Comparison of ENCODE assay signal across 1 cellular context in the genomic region with DNA sequence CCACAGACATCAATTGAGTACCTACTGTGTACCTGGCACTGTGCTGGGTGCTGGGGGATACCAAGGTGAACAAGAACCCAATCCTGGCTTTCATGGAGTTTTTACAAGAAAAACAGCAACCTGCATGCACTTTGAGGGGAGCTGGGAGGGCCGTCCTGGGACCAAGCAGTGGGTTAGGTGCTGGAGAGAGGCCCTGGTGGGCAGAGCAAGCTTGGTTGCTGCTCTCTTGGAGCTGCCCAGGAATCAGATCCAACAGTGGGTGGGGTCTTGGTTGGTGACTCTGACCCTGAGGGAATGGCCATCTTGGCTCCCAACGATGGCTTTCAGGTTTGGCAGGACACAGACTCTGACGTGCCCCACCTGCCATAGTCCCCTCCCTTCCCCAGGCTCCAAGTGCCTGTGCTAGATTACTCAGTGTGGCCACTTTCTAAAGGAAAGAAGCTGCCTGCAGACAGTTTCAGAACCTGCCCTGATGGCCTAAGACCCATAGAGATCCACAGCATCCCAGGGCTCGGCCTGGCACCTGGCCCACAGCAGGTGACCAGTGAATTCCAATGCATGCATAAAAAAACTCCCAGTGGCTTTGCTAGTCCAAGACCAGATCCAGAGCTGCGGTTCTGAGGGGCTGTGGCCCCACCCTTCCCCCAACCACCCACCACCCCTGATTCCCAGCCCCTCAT.
TF ChIP-seq lines count a peak whose summit lies in the region.

No MANE protein-coding gene starts in this region.

TF ChIP-seq in H1, 55 proteins besides CTCF, POLR2A, EP300 and RAD21:
- no peak for TF ChIP-seq BACH1 (IDR thresholded peaks at IDR 0.05; ENCODE audit: low read length)
- TF ChIP-seq TBP (IDR thresholded peaks at IDR 0.05; ENCODE audit: low read depth, low read length): no peak
- TF ChIP-seq HDAC2 (IDR thresholded peaks at IDR 0.05; ENCODE audit: borderline replicate concordance in 1 of 2, low read depth in 2 of 2, low read length in 2 of 2): no peak
- TF ChIP-seq CBX5 (IDR thresholded peaks at IDR 0.05; ENCODE audit: low read depth, low read length): no peak
- TF ChIP-seq, protein P1, sequence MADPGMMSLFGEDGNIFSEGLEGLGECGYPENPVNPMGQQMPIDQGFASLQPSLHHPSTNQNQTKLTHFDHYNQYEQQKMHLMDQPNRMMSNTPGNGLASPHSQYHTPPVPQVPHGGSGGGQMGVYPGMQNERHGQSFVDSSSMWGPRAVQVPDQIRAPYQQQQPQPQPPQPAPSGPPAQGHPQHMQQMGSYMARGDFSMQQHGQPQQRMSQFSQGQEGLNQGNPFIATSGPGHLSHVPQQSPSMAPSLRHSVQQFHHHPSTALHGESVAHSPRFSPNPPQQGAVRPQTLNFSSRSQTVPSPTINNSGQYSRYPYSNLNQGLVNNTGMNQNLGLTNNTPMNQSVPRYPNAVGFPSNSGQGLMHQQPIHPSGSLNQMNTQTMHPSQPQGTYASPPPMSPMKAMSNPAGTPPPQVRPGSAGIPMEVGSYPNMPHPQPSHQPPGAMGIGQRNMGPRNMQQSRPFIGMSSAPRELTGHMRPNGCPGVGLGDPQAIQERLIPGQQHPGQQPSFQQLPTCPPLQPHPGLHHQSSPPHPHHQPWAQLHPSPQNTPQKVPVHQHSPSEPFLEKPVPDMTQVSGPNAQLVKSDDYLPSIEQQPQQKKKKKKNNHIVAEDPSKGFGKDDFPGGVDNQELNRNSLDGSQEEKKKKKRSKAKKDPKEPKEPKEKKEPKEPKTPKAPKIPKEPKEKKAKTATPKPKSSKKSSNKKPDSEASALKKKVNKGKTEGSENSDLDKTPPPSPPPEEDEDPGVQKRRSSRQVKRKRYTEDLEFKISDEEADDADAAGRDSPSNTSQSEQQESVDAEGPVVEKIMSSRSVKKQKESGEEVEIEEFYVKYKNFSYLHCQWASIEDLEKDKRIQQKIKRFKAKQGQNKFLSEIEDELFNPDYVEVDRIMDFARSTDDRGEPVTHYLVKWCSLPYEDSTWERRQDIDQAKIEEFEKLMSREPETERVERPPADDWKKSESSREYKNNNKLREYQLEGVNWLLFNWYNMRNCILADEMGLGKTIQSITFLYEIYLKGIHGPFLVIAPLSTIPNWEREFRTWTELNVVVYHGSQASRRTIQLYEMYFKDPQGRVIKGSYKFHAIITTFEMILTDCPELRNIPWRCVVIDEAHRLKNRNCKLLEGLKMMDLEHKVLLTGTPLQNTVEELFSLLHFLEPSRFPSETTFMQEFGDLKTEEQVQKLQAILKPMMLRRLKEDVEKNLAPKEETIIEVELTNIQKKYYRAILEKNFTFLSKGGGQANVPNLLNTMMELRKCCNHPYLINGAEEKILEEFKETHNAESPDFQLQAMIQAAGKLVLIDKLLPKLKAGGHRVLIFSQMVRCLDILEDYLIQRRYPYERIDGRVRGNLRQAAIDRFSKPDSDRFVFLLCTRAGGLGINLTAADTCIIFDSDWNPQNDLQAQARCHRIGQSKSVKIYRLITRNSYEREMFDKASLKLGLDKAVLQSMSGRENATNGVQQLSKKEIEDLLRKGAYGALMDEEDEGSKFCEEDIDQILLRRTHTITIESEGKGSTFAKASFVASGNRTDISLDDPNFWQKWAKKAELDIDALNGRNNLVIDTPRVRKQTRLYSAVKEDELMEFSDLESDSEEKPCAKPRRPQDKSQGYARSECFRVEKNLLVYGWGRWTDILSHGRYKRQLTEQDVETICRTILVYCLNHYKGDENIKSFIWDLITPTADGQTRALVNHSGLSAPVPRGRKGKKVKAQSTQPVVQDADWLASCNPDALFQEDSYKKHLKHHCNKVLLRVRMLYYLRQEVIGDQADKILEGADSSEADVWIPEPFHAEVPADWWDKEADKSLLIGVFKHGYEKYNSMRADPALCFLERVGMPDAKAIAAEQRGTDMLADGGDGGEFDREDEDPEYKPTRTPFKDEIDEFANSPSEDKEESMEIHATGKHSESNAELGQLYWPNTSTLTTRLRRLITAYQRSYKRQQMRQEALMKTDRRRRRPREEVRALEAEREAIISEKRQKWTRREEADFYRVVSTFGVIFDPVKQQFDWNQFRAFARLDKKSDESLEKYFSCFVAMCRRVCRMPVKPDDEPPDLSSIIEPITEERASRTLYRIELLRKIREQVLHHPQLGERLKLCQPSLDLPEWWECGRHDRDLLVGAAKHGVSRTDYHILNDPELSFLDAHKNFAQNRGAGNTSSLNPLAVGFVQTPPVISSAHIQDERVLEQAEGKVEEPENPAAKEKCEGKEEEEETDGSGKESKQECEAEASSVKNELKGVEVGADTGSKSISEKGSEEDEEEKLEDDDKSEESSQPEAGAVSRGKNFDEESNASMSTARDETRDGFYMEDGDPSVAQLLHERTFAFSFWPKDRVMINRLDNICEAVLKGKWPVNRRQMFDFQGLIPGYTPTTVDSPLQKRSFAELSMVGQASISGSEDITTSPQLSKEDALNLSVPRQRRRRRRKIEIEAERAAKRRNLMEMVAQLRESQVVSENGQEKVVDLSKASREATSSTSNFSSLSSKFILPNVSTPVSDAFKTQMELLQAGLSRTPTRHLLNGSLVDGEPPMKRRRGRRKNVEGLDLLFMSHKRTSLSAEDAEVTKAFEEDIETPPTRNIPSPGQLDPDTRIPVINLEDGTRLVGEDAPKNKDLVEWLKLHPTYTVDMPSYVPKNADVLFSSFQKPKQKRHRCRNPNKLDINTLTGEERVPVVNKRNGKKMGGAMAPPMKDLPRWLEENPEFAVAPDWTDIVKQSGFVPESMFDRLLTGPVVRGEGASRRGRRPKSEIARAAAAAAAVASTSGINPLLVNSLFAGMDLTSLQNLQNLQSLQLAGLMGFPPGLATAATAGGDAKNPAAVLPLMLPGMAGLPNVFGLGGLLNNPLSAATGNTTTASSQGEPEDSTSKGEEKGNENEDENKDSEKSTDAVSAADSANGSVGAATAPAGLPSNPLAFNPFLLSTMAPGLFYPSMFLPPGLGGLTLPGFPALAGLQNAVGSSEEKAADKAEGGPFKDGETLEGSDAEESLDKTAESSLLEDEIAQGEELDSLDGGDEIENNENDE (IDR thresholded peaks at IDR 0.05; ENCODE audit: insufficient replicate concordance, low read length): no peak
- TF ChIP-seq ZNF274 (IDR thresholded peaks at IDR 0.05; ENCODE audit: borderline replicate concordance, extremely low read depth, low read length): no peak
- TF ChIP-seq, protein P2, sequence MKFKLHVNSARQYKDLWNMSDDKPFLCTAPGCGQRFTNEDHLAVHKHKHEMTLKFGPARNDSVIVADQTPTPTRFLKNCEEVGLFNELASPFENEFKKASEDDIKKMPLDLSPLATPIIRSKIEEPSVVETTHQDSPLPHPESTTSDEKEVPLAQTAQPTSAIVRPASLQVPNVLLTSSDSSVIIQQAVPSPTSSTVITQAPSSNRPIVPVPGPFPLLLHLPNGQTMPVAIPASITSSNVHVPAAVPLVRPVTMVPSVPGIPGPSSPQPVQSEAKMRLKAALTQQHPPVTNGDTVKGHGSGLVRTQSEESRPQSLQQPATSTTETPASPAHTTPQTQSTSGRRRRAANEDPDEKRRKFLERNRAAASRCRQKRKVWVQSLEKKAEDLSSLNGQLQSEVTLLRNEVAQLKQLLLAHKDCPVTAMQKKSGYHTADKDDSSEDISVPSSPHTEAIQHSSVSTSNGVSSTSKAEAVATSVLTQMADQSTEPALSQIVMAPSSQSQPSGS (IDR thresholded peaks at IDR 0.05; ENCODE audit: low read length): no peak
- TF ChIP-seq SP1 (IDR thresholded peaks at IDR 0.05; ENCODE audit: low read depth, low read length): no peak
- no peak for TF ChIP-seq EZH2 (IDR thresholded peaks at IDR 0.05; ENCODE audit: low read depth, low read length, severe bottlenecking)
- TF ChIP-seq KDM5A (IDR thresholded peaks at IDR 0.05; ENCODE audit: low read length): no peak
- TF ChIP-seq BCL11A (IDR thresholded peaks at IDR 0.05; ENCODE audit: low read depth in 2 of 2, low read length in 2 of 2): no peak
- TF ChIP-seq POLR2AphosphoS5 (IDR thresholded peaks at IDR 0.05; ENCODE audit: low read depth, low read length): no peak
- no peak for TF ChIP-seq JUN (IDR thresholded peaks at IDR 0.05; ENCODE audit: low read depth, low read length)
